In genomic region chr4:152454398-152455011, GRCh38 we compare ENCODE assay signal across 9 cellular contexts.
A peak's percentile ranks its signal among the peaks of the same experiment; 100 is the strongest.
DNase-seq lines count a peak whose midpoint lies in the region; ATAC-seq and TF ChIP-seq lines count a peak whose summit lies in the region.
"Had no signal": no experiment of that assay in that cellular context is flagged by ENCODE, and none has a peak within 500 bp of the region (broad histone marks: within the 10 kb centered on the region; RNA-seq: fewer than 3 reads in every experiment).

No MANE protein-coding gene starts in this region.

- no peaks in the 10 kb centered on the region for H3K36me3 ChIP-seq in H7 (replicated peaks; ENCODE audit: control insufficient read depth, insufficient read depth, low read length)
- no peaks in the 10 kb centered on the region for H3K36me3 ChIP-seq in upper lobe of left lung

- peak; percentile 40 for TF ChIP-seq CTCF in AG09309 (IDR thresholded peaks at IDR 0.05; ENCODE audit: control insufficient read depth, insufficient read depth, low read depth, low read length, missing control alignments)
- TF ChIP-seq CTCF in upper lobe of left lung (IDR thresholded peaks at IDR 0.05) = peak; percentile 18 to 55 (median 50)

- no peak overlapping the region for H3K27ac ChIP-seq in upper lobe of left lung
- H3K27ac ChIP-seq: epithelial cell of prostate had no signal

- ATAC-seq in upper lobe of left lung (ENCODE audit: low FRiP score in 2 of 2) (peak in 1 of 2 donors; percentile 61), GM19395 (IDR thresholded peaks at IDR 0.05; ENCODE audit: unreplicated experiment) (no peak)

- H3K9me3 ChIP-seq in upper lobe of left lung = no peaks in the 10 kb centered on the region

- H3K4me1 ChIP-seq in upper lobe of left lung = peaks cover 7 to 17% (median 11%) of the 10 kb centered on the region in 4 donors

- H3K27me3 ChIP-seq in H7 (ENCODE audit: control insufficient read depth, insufficient read depth, low read length) (no peaks in the 10 kb centered on the region), upper lobe of left lung (no peaks in the 10 kb centered on the region)

- no peak for TF ChIP-seq POLR2A in upper lobe of left lung (IDR thresholded peaks at IDR 0.05)

- DNase-seq in AG09309 (ENCODE audit: low read depth) (no peak), H7 (peak; percentile 8), SK-N-DZ (ENCODE audit: low spot score) (peak; percentile 4), fibroblast of the conjunctiva (ENCODE audit: low read depth) (peak; percentile 21), upper lobe of left lung (no peak), activated gamma-delta T cell treated with Interleukin-2 at 50 U/mL for 16 hours (no peak)
- no peak for DNase-seq in activated naive CD4-positive, alpha-beta T cell treated with Interleukin-2 at 50 U/mL for 16 hours

- TF ChIP-seq EP300 in upper lobe of left lung (IDR thresholded peaks at IDR 0.05) = no peak

- no peak overlapping the region for H3K4me3 ChIP-seq in AG09309 (ENCODE audit: control insufficient read depth, low read depth, low read length)
- no peak overlapping the region for H3K4me3 ChIP-seq in H7 (ENCODE audit: insufficient read depth, low read depth, low read length)
- no peak overlapping the region for H3K4me3 ChIP-seq in upper lobe of left lung

Comparison
In these comparisons a context has a peak if more than half of its experiments do, and no peak if none do; other contexts are left out.
1. DNase-seq: peak in H7 (single experiment), SK-N-DZ (single experiment) and fibroblast of the conjunctiva (single experiment); none in AG09309 (single experiment), upper lobe of left lung (0 of 2), activated gamma-delta T cell treated with Interleukin-2 at 50 U/mL for 16 hours (single experiment) and activated naive CD4-positive, alpha-beta T cell treated with Interleukin-2 at 50 U/mL for 16 hours (single experiment).